Comparison of ENCODE assay signal across 7 cellular contexts in genomic region chr4:142719854-142720541, GRCh38.
A peak's percentile ranks its signal among the peaks of the same experiment; 100 is the strongest.
DNase-seq lines count a peak whose midpoint lies in the region; ATAC-seq lines count a peak whose summit lies in the region.

No MANE protein-coding gene starts in this region.

- H3K27me3 ChIP-seq in H7 (ENCODE audit: control insufficient read depth, insufficient read depth, low read length) = peaks cover 33% of the 10 kb centered on the region

- DNase-seq in Caki2 (ENCODE audit: low read depth) = peak; percentile 41
- DNase-seq in H7 = peak; percentile 1
- no peak for DNase-seq in T-helper 2 cell treated with Interferon-gamma antibody and Interleukin-4, amounts not matched to agents 5 μg/mL and 100 μg/mL, for 36 hours (ENCODE audit: low spot score)
- peak; percentile 7 for DNase-seq in iris pigment epithelial cell (ENCODE audit: low read depth)
- no peak for DNase-seq in GF-D8 (lab: John Stamatoyannopoulos, UW)

- no peak overlapping the region for H3K4me3 ChIP-seq in H7 (ENCODE audit: insufficient read depth, low read depth, low read length)

- in situ Hi-C loops in Caki2 (cut with HindIII; ENCODE audit: low pct_unique_long_range_greater_than_20kb, low sequenced_read_pairs) = no loop called here

- H3K27me3 Mint-ChIP-seq in T-helper 2 cell treated with Interferon-gamma antibody and Interleukin-4, amounts not matched to agents 5 μg/mL and 100 μg/mL, for 36 hours (ENCODE audit: low read depth) = no peaks in the 10 kb centered on the region

- H3K4me3 Mint-ChIP-seq in T-helper 2 cell treated with Interferon-gamma antibody and Interleukin-4, amounts not matched to agents 5 μg/mL and 100 μg/mL, for 36 hours = no peak overlapping the region

- peaks cover 11% of the 10 kb centered on the region for H3K36me3 Mint-ChIP-seq in T-helper 2 cell treated with Interferon-gamma antibody and Interleukin-4, amounts not matched to agents 5 μg/mL and 100 μg/mL, for 36 hours (ENCODE audit: low read depth)

- no peaks in the 10 kb centered on the region for H3K36me3 ChIP-seq in H7 (replicated peaks; ENCODE audit: control insufficient read depth, insufficient read depth, low read length)

- peaks cover 12% of the 10 kb centered on the region for H3K9me3 Mint-ChIP-seq in T-helper 2 cell treated with Interferon-gamma antibody and Interleukin-4, amounts not matched to agents 5 μg/mL and 100 μg/mL, for 36 hours

- no peak for ATAC-seq in HG02840 (IDR thresholded peaks at IDR 0.05; ENCODE audit: low FRiP score, unreplicated experiment)
- ATAC-seq in GM18867 (IDR thresholded peaks at IDR 0.05; ENCODE audit: unreplicated experiment) = no peak

- peaks cover 22% of the 10 kb centered on the region for H3K4me1 Mint-ChIP-seq in T-helper 2 cell treated with Interferon-gamma antibody and Interleukin-4, amounts not matched to agents 5 μg/mL and 100 μg/mL, for 36 hours (ENCODE audit: low read depth)

- H3K27ac Mint-ChIP-seq in T-helper 2 cell treated with Interferon-gamma antibody and Interleukin-4, amounts not matched to agents 5 μg/mL and 100 μg/mL, for 36 hours = peak overlapping the region; percentile 36

Comparison
In these comparisons a context has a peak if more than half of its experiments do, and no peak if none do; other contexts are left out.
1. DNase-seq: peak in Caki2 (single experiment), H7 (single experiment) and iris pigment epithelial cell (single experiment); none in T-helper 2 cell treated with Interferon-gamma antibody and Interleukin-4, amounts not matched to agents 5 μg/mL and 100 μg/mL, for 36 hours (single experiment) and GF-D8 (single experiment).